8 cellular contexts compared by ENCODE assay signal in the genomic region with DNA sequence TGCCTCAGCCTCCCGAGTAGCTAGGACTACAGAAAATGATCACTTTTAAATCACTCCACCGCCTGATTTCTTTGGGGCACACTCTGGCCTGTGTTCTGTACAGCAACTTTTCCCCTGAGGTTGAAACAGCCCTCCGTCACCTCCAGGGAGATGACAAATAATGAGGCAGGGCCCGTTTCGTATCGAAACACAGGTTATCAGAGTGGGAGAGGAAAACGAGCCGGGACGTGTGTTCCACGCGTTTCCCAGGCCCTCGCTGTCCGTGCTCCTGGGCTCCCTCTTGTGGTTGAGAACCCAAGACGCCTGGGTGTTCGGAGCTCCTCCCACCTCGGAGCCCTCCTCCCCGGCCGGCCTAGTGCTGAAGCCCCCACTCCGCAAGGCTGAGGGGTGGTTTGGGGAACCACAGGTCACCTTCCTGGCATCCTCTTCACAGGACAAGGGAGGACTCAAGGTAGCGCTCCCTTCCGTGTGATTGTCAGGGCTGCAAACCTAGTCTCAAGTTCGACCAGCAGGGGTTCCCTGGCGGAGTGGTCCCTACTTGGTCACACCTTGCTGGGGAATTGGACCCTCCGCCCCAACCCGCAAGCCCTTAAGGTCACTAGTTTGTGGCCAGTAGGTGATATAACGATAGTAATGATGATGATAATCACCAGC. TPM values are rescaled to one million over a fixed set of nuclear protein-coding genes. Genes with fewer than 3 reads are reported as not detected.
DNase-seq lines count a peak whose midpoint lies in the region; ATAC-seq and TF ChIP-seq lines count a peak whose summit lies in the region.

No MANE protein-coding gene starts in this region.

- H3K4me3 Mint-ChIP-seq in type B pancreatic cell, result peak overlapping the region; percentile 78

- H3K4me1 Mint-ChIP-seq in type B pancreatic cell (ENCODE audit: unreplicated experiment), result peaks cover 15% of the 10 kb centered on the region

- no peaks in the 10 kb centered on the region for H3K9me3 ChIP-seq in cardiac muscle cell (ENCODE audit: low read depth)

- H3K36me3 ChIP-seq in cardiac muscle cell, result no peaks in the 10 kb centered on the region

- no peaks in the 10 kb centered on the region for H3K36me3 Mint-ChIP-seq in activated naive CD4-positive, alpha-beta T cell treated with anti-CD3 and anti-CD28 coated beads, Interleukin-2, amount 50 U/mL, for 72 hours
- no peaks in the 10 kb centered on the region for H3K36me3 Mint-ChIP-seq in type B pancreatic cell

- H3K27me3 Mint-ChIP-seq in type B pancreatic cell, result peaks cover 63% of the 10 kb centered on the region

- TF ChIP-seq CTCF in LNCaP clone FGC (IDR thresholded peaks at IDR 0.05; ENCODE audit: control insufficient read depth, extremely low read depth, insufficient read depth), result peak; percentile 61
- peak; percentile 95 for TF ChIP-seq CTCF in cardiac muscle cell (IDR thresholded peaks at IDR 0.05; ENCODE audit: low read depth, low read length)
- TF ChIP-seq CTCF in type B pancreatic cell (conservative IDR thresholded peaks at IDR 0.05), result peak; percentile 93

- no peaks in the 10 kb centered on the region for H3K9me3 Mint-ChIP-seq in activated naive CD4-positive, alpha-beta T cell treated with anti-CD3 and anti-CD28 coated beads, Interleukin-2, amount 50 U/mL, for 72 hours
- no peaks in the 10 kb centered on the region for H3K9me3 Mint-ChIP-seq in type B pancreatic cell

- peak; percentile 66 for DNase-seq in COR-L47 (lab: John Stamatoyannopoulos, UW)
- no peak for DNase-seq in LNCaP clone FGC (ENCODE audit: low read depth)
- DNase-seq in activated naive CD4-positive, alpha-beta T cell treated with anti-CD3 and anti-CD28 coated beads, Interleukin-2, amount 50 U/mL, for 72 hours (ENCODE audit: low spot score in 2 of 2), result peak; percentile 77 to 87
- DNase-seq in cardiac muscle cell (ENCODE audit: low read depth in 1 of 2, low spot score in 1 of 2), result peak; percentile 79 to 80
- peak; percentile 92 for DNase-seq in posterior vena cava (ENCODE audit: low spot score)
- DNase-seq in type B pancreatic cell (ENCODE audit: extremely low spot score, unreplicated experiment), result peak; percentile 81

- peaks cover 2% of the 10 kb centered on the region for H3K4me1 ChIP-seq in cardiac muscle cell (ENCODE audit: low read depth)

- H3K4me3 ChIP-seq in LNCaP clone FGC (ENCODE audit: low read depth, low read length), result peak overlapping the region; percentile 27
- no peak overlapping the region for H3K4me3 ChIP-seq in cardiac muscle cell

- H3K27me3 ChIP-seq in cardiac muscle cell, result peaks cover 71% of the 10 kb centered on the region

- intact Hi-C loops in posterior vena cava (cut with DNase I), result no loop called here

- peak; percentile 74 for ATAC-seq in GM21619 (IDR thresholded peaks at IDR 0.05; ENCODE audit: unreplicated experiment)
- ATAC-seq in SK-N-SH treated with all-trans-retinoic acid at 6 μM for 48 hours, result peak; percentile 94
- peak; percentile 92 to 93 for ATAC-seq in activated naive CD4-positive, alpha-beta T cell treated with anti-CD3 and anti-CD28 coated beads, Interleukin-2, amount 50 U/mL, for 72 hours

- no peak overlapping the region for H3K27ac ChIP-seq in cardiac muscle cell

- peak overlapping the region in 1 of 2 donors; percentile 42 for H3K27ac Mint-ChIP-seq in activated naive CD4-positive, alpha-beta T cell treated with anti-CD3 and anti-CD28 coated beads, Interleukin-2, amount 50 U/mL, for 72 hours
- no peak overlapping the region for H3K27ac Mint-ChIP-seq in type B pancreatic cell

TF ChIP-seq in SK-N-SH treated with all-trans-retinoic acid at 6 μM for 48 hours, 23 proteins besides CTCF, POLR2A, EP300 and RAD21 (continues in another document):
- TF ChIP-seq OSR1 (CRISPR knock-in tag; IDR thresholded peaks at IDR 0.05), result no peak
- no peak for TF ChIP-seq SNAI2 (CRISPR knock-in tag; IDR thresholded peaks at IDR 0.05)
- TF ChIP-seq RARB (CRISPR knock-in tag; IDR thresholded peaks at IDR 0.05), result no peak
- no peak for TF ChIP-seq ZNF70 (CRISPR knock-in tag; IDR thresholded peaks at IDR 0.05)
- no peak for TF ChIP-seq TCF4 (CRISPR knock-in tag; IDR thresholded peaks at IDR 0.05; ENCODE audit: borderline replicate concordance)
- no peak for TF ChIP-seq CSDC2 (CRISPR knock-in tag; IDR thresholded peaks at IDR 0.05)
- TF ChIP-seq ZFP30 (CRISPR knock-in tag; IDR thresholded peaks at IDR 0.05), result no peak
- TF ChIP-seq ZFP3 (CRISPR knock-in tag; IDR thresholded peaks at IDR 0.05), result no peak
- TF ChIP-seq, protein P1, sequence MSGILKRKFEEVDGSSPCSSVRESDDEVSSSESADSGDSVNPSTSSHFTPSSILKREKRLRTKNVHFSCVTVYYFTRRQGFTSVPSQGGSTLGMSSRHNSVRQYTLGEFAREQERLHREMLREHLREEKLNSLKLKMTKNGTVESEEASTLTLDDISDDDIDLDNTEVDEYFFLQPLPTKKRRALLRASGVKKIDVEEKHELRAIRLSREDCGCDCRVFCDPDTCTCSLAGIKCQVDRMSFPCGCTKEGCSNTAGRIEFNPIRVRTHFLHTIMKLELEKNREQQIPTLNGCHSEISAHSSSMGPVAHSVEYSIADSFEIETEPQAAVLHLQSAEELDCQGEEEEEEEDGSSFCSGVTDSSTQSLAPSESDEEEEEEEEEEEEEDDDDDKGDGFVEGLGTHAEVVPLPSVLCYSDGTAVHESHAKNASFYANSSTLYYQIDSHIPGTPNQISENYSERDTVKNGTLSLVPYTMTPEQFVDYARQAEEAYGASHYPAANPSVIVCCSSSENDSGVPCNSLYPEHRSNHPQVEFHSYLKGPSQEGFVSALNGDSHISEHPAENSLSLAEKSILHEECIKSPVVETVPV (CRISPR knock-in tag; IDR thresholded peaks at IDR 0.05), result no peak
- no peak for TF ChIP-seq ESRRG (CRISPR knock-in tag; IDR thresholded peaks at IDR 0.05)
- TF ChIP-seq ZNF8 (CRISPR knock-in tag; IDR thresholded peaks at IDR 0.05), result no peak
- no peak for TF ChIP-seq TOX (CRISPR knock-in tag; IDR thresholded peaks at IDR 0.05; ENCODE audit: borderline replicate concordance)
- TF ChIP-seq, protein P2, sequence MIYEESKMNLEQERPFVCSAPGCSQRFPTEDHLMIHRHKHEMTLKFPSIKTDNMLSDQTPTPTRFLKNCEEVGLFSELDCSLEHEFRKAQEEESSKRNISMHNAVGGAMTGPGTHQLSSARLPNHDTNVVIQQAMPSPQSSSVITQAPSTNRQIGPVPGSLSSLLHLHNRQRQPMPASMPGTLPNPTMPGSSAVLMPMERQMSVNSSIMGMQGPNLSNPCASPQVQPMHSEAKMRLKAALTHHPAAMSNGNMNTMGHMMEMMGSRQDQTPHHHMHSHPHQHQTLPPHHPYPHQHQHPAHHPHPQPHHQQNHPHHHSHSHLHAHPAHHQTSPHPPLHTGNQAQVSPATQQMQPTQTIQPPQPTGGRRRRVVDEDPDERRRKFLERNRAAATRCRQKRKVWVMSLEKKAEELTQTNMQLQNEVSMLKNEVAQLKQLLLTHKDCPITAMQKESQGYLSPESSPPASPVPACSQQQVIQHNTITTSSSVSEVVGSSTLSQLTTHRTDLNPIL (CRISPR knock-in tag; IDR thresholded peaks at IDR 0.05; ENCODE audit: low read depth), result no peak
- TF ChIP-seq TSHZ2 (CRISPR knock-in tag; IDR thresholded peaks at IDR 0.05), result no peak
- no peak for TF ChIP-seq ZC3H10 (CRISPR knock-in tag; IDR thresholded peaks at IDR 0.05)

RNA-seq across cellular contexts. Expression of gene ATP6V1B1, which starts 12.8 kb away (rescaled TPM):
- under 1 TPM in 1 of 2 donors, not detected in 1; 0.11 TPM for total RNA-seq in activated naive CD4-positive, alpha-beta T cell treated with anti-CD3 and anti-CD28 coated beads, Interleukin-2, amount 50 U/mL, for 72 hours
- 0.81 and 3.0 TPM in 2 replicates for total RNA-seq in cardiac muscle cell
- 1.00 TPM in 1 of 2 replicates, not detected in the other for polyA plus RNA-seq in cardiac muscle cell
- 1 to 10 TPM in 1 of 2 donors, under 1 TPM in 1; 0.48 to 1.4 TPM for total RNA-seq in posterior vena cava
- 6.3 and 8.6 TPM in 2 replicates for total RNA-seq in type B pancreatic cell (ENCODE audit: low replicate concordance)

RNA-seq across cellular contexts. Expression of gene ANKRD53, which starts 30.0 kb away (rescaled TPM):
- under 1 TPM in 1 of 2 donors, not detected in 1; 0.60 TPM for total RNA-seq in activated naive CD4-positive, alpha-beta T cell treated with anti-CD3 and anti-CD28 coated beads, Interleukin-2, amount 50 U/mL, for 72 hours
- total RNA-seq in cardiac muscle cell, result 0.92 and 1.3 TPM in 2 replicates
- polyA plus RNA-seq in cardiac muscle cell, result 0.99 and 1.4 TPM in 2 replicates
- 1 to 10 TPM; 1.4 to 2.3 TPM for total RNA-seq in posterior vena cava
- 0.55 and 0.72 TPM in 2 replicates for total RNA-seq in type B pancreatic cell (ENCODE audit: low replicate concordance)

RNA-seq across cellular contexts. Expression of gene TEX261, which starts 46.2 kb away (rescaled TPM):
- 10 to 100 TPM; 12.1 to 53.6 TPM for total RNA-seq in activated naive CD4-positive, alpha-beta T cell treated with anti-CD3 and anti-CD28 coated beads, Interleukin-2, amount 50 U/mL, for 72 hours
- total RNA-seq in cardiac muscle cell (13.9 and 19.8 TPM in 2 replicates), posterior vena cava (10 to 100 TPM; 44.3 to 50.4 TPM), type B pancreatic cell (ENCODE audit: low replicate concordance) (46.1 and 50.0 TPM in 2 replicates)
- 22.3 and 31.5 TPM in 2 replicates for polyA plus RNA-seq in cardiac muscle cell

RNA-seq across cellular contexts. Expression of gene VAX2, which starts 48.1 kb away (rescaled TPM):
- under 1 TPM in 1 of 2 donors, not detected in 1; 0.21 TPM for total RNA-seq in activated naive CD4-positive, alpha-beta T cell treated with anti-CD3 and anti-CD28 coated beads, Interleukin-2, amount 50 U/mL, for 72 hours
- total RNA-seq in cardiac muscle cell, result 0.21 TPM in 1 of 2 replicates, not detected in the other
- 0.30 TPM in 1 of 2 replicates, not detected in the other for polyA plus RNA-seq in cardiac muscle cell
- 1 to 10 TPM in 1 of 2 donors, under 1 TPM in 1; 0.57 to 1.4 TPM for total RNA-seq in posterior vena cava
- 1.2 and 1.3 TPM in 2 replicates for total RNA-seq in type B pancreatic cell (ENCODE audit: low replicate concordance)
